Comparison of ENCODE assay signal across 1 cellular context in genomic region chr3:100210777-100211145, GRCh38.
TF ChIP-seq lines count a peak whose summit lies in the region.

No MANE protein-coding gene starts in this region.

TF ChIP-seq in H1, 55 proteins besides CTCF, POLR2A, EP300 and RAD21:
- peak; percentile 56 for TF ChIP-seq CHD7 (IDR thresholded peaks at IDR 0.05; ENCODE audit: insufficient replicate concordance, low read length)
- no peak for TF ChIP-seq HDAC6 (IDR thresholded peaks at IDR 0.05; ENCODE audit: low read depth, low read length)
- no peak for TF ChIP-seq ZNF274 (IDR thresholded peaks at IDR 0.05; ENCODE audit: borderline replicate concordance, extremely low read depth, low read length)
- TF ChIP-seq USF2 (IDR thresholded peaks at IDR 0.05; ENCODE audit: low read length), result no peak
- TF ChIP-seq CREB1 (IDR thresholded peaks at IDR 0.05), result no peak
- TF ChIP-seq ATF2 (IDR thresholded peaks at IDR 0.05; ENCODE audit: low read length), result peak; percentile 89; the same call in 1 of the 2 replicates
- TF ChIP-seq KDM5A (IDR thresholded peaks at IDR 0.05; ENCODE audit: low read length), result no peak
- TF ChIP-seq GABPA (IDR thresholded peaks at IDR 0.05; ENCODE audit: borderline replicate concordance, insufficient read depth, low read length), result no peak
- no peak for TF ChIP-seq HDAC2 (IDR thresholded peaks at IDR 0.05; ENCODE audit: borderline replicate concordance in 1 of 2, low read depth in 2 of 2, low read length in 2 of 2)
- TF ChIP-seq, protein P1, sequence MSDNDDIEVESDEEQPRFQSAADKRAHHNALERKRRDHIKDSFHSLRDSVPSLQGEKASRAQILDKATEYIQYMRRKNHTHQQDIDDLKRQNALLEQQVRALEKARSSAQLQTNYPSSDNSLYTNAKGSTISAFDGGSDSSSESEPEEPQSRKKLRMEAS (IDR thresholded peaks at IDR 0.05), result peak; percentile 68
- TF ChIP-seq, protein P2, sequence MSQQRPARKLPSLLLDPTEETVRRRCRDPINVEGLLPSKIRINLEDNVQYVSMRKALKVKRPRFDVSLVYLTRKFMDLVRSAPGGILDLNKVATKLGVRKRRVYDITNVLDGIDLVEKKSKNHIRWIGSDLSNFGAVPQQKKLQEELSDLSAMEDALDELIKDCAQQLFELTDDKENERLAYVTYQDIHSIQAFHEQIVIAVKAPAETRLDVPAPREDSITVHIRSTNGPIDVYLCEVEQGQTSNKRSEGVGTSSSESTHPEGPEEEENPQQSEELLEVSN (IDR thresholded peaks at IDR 0.05), result peak; percentile 85
- 0 out of 2 replicates have a peak, but pooled peaks have one; percentile 73 for TF ChIP-seq JUN (IDR thresholded peaks at IDR 0.05; ENCODE audit: low read depth, low read length)
- TF ChIP-seq RFX5 (IDR thresholded peaks at IDR 0.05; ENCODE audit: borderline replicate concordance, low read depth, low read length), result no peak
- TF ChIP-seq SP2 (IDR thresholded peaks at IDR 0.05; ENCODE audit: low read length), result no peak
- TF ChIP-seq SP1 (IDR thresholded peaks at IDR 0.05; ENCODE audit: low read depth, low read length), result peak; percentile 60; the same call in 1 of the 2 replicates
- TF ChIP-seq TCF12 (IDR thresholded peaks at IDR 0.05; ENCODE audit: low read depth, low read length), result peak; percentile 89; the same call in 1 of the 2 replicates
